ENCODE assay signal across 1 cellular context in genomic region chr13:48530833-48531232, GRCh38.
A peak's percentile ranks its signal among the peaks of the same experiment; 100 is the strongest.
TF ChIP-seq lines count a peak whose summit lies in the region.

No MANE protein-coding gene starts in this region.

TF ChIP-seq in GM12878, 131 proteins besides CTCF, POLR2A, EP300 and RAD21 (continued from another document):
- 0 out of 2 replicates have a peak, but pooled peaks have one; percentile 29 for TF ChIP-seq TCF12 (IDR thresholded peaks at IDR 0.05; ENCODE audit: low read depth, low read length)
- TF ChIP-seq TCF3 (IDR thresholded peaks at IDR 0.05; ENCODE audit: borderline replicate concordance, insufficient read depth, low read depth, low read length) = peak; percentile 82; the same call in 1 of the 2 replicates
- TF ChIP-seq ZNF622 (IDR thresholded peaks at IDR 0.05) = no peak
- no peak for TF ChIP-seq NFYA (IDR thresholded peaks at IDR 0.05; ENCODE audit: borderline replicate concordance, low read depth, low read length)
- peak; percentile 34; the same call in 1 of the 2 replicates for TF ChIP-seq CREM (IDR thresholded peaks at IDR 0.05; ENCODE audit: low read depth)
- peak; percentile 94 for TF ChIP-seq SPI1 (IDR thresholded peaks at IDR 0.05; ENCODE audit: borderline replicate concordance, insufficient read depth, low read depth, low read length)
- 0 out of 2 replicates have a peak, but pooled peaks have one; percentile 31 for TF ChIP-seq BCL11A (IDR thresholded peaks at IDR 0.05; ENCODE audit: low read depth, low read length)
TF ChIP-seq in GM12878: peak in this region for 12.
